In the genomic region with DNA sequence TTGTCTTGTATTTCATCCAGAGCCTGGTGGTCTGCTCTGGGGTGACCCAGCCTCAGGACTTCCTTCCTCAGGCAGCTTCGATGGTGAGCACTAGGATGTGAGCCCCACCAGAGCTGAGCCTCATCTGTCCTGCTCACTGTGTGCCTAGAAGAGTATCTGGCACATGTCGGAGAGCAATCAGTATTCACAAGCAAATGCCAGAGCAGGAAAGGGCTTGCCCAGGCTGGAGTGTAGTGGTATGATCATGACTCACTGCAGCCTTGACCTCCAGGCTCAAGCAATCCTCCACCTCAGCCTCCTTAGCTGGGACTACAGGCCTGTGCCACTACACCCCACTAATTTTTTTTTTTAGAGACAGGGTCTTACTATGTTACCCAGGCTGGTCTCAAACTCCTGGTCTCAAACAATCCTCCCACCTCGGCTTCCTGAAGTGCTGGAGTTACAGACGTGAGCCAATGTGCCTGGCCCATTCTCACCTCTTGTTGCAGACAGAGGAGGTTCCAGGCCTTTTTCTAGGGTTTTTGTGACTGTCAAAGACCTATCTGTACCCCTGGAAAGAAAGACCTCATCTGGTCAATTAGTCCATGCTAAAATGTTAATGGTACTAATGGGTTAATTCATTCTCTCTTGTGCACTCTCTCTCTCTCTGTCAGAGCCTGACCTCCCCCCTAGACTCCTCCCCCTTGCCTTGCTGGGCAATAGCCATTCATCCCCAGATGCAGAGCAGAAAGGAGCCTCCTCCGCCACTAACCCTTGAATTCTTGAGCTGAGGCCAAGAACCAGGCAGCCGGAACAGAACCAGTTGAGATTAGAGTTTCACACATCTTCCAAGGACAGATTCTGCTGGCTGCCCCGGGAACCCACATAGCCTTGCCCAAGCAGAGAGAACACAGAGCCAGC, we compare ENCODE assay signal across 9 cellular contexts.
DNase-seq lines count a peak whose midpoint lies in the region; ATAC-seq and TF ChIP-seq lines count a peak whose summit lies in the region.
"Had no signal": no experiment of that assay in that cellular context is flagged by ENCODE, and none has a peak within 500 bp of the region (broad histone marks: within the 10 kb centered on the region; RNA-seq: fewer than 3 reads in every experiment).

No MANE protein-coding gene starts in this region.

- H3K27ac ChIP-seq in mammary epithelial cell (ENCODE audit: insufficient read depth, low read depth, low read length), result peak overlapping the region; percentile 67
- H3K27ac ChIP-seq in thoracic aorta, result peak overlapping the region in 1 of 2 donors; percentile 39

- CTCF ChIA-PET in mammary epithelial cell (lab: Charles Lee; ENCODE audit: low non-redundant PET), result no interaction called here
- CTCF ChIA-PET in activated CD4-positive, alpha-beta memory T cell treated with anti-CD3 and anti-CD28 coated beads, Interleukin-2, amount 10 ng/mL, durations not matched to agents 7 days and 5 days (lab: Charles Lee), result no interaction called here

- POLR2A ChIA-PET in activated CD4-positive, alpha-beta memory T cell treated with anti-CD3 and anti-CD28 coated beads, Interleukin-2, amount 10 ng/mL, durations not matched to agents 7 days and 5 days (lab: Charles Lee), result no interaction called here

- intact Hi-C loops in mammary epithelial cell (cut with micrococcal nuclease), result loop anchor here (1.0 kb wide), 2 partner anchors 20 to 23 kb away; no protein-coding TSS in a partner anchor

- no peaks in the 10 kb centered on the region for H3K79me2 ChIP-seq in mammary epithelial cell (ENCODE audit: insufficient read depth, low read length)

- no peak overlapping the region for H3K27ac Mint-ChIP-seq in activated CD4-positive, alpha-beta memory T cell treated with anti-CD3 and anti-CD28 coated beads, Interleukin-2, amount 10 ng/mL, durations not matched to agents 7 days and 5 days

- DNase-seq in HT-29 (ENCODE audit: low spot score) (peak; percentile 25), mammary epithelial cell (peak; percentile 85), kidney epithelial cell (ENCODE audit: low read depth) (peak; percentile 95), thoracic aorta (ENCODE audit: low spot score) (peak; percentile 41), NCI-H1436 treated with DMSO at 0.1 percent for 48 hours (lab: John Stamatoyannopoulos, UW) (no peak), NCI-H1092 treated with DMSO at 0.1 percent for 48 hours (lab: John Stamatoyannopoulos, UW) (no peak)
- DNase-seq in activated CD4-positive, alpha-beta memory T cell treated with anti-CD3 and anti-CD28 coated beads, Interleukin-2, amount 10 ng/mL, durations not matched to agents 7 days and 5 days, result no peak
- DNase-seq: activated gamma-delta T cell treated with Interleukin-2 at 50 U/mL for 16 hours had no signal

- H3K4me1 ChIP-seq in mammary epithelial cell (ENCODE audit: insufficient read depth, low read length), result peaks cover 26% of the 10 kb centered on the region
- H3K4me1 ChIP-seq in thoracic aorta (ENCODE audit: control insufficient read depth in 1 of 2, low read depth in 2 of 2), result peaks cover 4 to 19% of the 10 kb centered on the region in 2 donors

- H3K4me3 ChIP-seq in mammary epithelial cell (replicated peaks in 1 of 3; ENCODE audit: insufficient read depth in 1 of 3, low read depth in 2 of 3, low read length in 3 of 3), result no peak overlapping the region
- no peak overlapping the region for H3K4me3 ChIP-seq in kidney epithelial cell (ENCODE audit: low read depth, low read length)
- no peak overlapping the region for H3K4me3 ChIP-seq in thoracic aorta

- no peaks in the 10 kb centered on the region for H3K36me3 Mint-ChIP-seq in activated CD4-positive, alpha-beta memory T cell treated with anti-CD3 and anti-CD28 coated beads, Interleukin-2, amount 10 ng/mL, durations not matched to agents 7 days and 5 days (ENCODE audit: low read depth)

- peak overlapping the region; percentile 69 for H2AFZ ChIP-seq in mammary epithelial cell (ENCODE audit: low read depth, low read length)

- H3K4me2 ChIP-seq in mammary epithelial cell (ENCODE audit: insufficient read depth, low read depth, low read length), result peak overlapping the region; percentile 35

- in situ Hi-C loops in mammary epithelial cell (cut with MboI; ENCODE audit: low sequenced_read_pairs in 2 of 2), result no loop called here

- H4K20me1 ChIP-seq in mammary epithelial cell (ENCODE audit: insufficient read depth, low read length), result no peaks in the 10 kb centered on the region

- no peaks in the 10 kb centered on the region for H3K4me1 Mint-ChIP-seq in activated CD4-positive, alpha-beta memory T cell treated with anti-CD3 and anti-CD28 coated beads, Interleukin-2, amount 10 ng/mL, durations not matched to agents 7 days and 5 days

- TF ChIP-seq CTCF in mammary epithelial cell (conservative IDR thresholded peaks at IDR 0.05 in 1 of 2, IDR thresholded peaks at IDR 0.05 in 1 of 2; ENCODE audit: extremely low read depth in 1 of 2, insufficient read depth in 1 of 2, low read depth in 1 of 2, low read length in 2 of 2), result no peak
- no peak for TF ChIP-seq CTCF in kidney epithelial cell (IDR thresholded peaks at IDR 0.05; ENCODE audit: insufficient read depth, low read length, poor library complexity, severe bottlenecking)
- TF ChIP-seq CTCF in thoracic aorta (IDR thresholded peaks at IDR 0.05), result no peak

- ATAC-seq in thoracic aorta (ENCODE audit: insufficient number of reproducible peaks, low FRiP score, low read depth) (peak; percentile 68), HG03108 (IDR thresholded peaks at IDR 0.05; ENCODE audit: unreplicated experiment) (no peak)

- no peaks in the 10 kb centered on the region for H3K27me3 Mint-ChIP-seq in activated CD4-positive, alpha-beta memory T cell treated with anti-CD3 and anti-CD28 coated beads, Interleukin-2, amount 10 ng/mL, durations not matched to agents 7 days and 5 days

- BruUV-seq in mammary epithelial cell (replicated peaks; lab: Mats Ljungman, UMichigan), result no TSS peak

- H3K4me3 Mint-ChIP-seq in activated CD4-positive, alpha-beta memory T cell treated with anti-CD3 and anti-CD28 coated beads, Interleukin-2, amount 10 ng/mL, durations not matched to agents 7 days and 5 days, result no peak overlapping the region

- dilution Hi-C loops in mammary epithelial cell (cut with HindIII; ENCODE audit: low sequenced_read_pairs), result no loop called here

- 2% methylated on average over 5 of the region's 7 CpGs for WGBS in mammary epithelial cell (ENCODE audit: low coverage, missing lambda C conversion rate)

- H3K36me3 ChIP-seq in mammary epithelial cell (ENCODE audit: insufficient read depth, low read length) (no peaks in the 10 kb centered on the region), kidney epithelial cell (ENCODE audit: control insufficient read depth, insufficient read depth, low read length) (no peaks in the 10 kb centered on the region), thoracic aorta (no peaks in the 10 kb centered on the region)

- H3K9me3 ChIP-seq in mammary epithelial cell (replicated peaks; ENCODE audit: insufficient read depth, low read length), result no peaks in the 10 kb centered on the region
- no peaks in the 10 kb centered on the region for H3K9me3 ChIP-seq in thoracic aorta

- H3K9me3 Mint-ChIP-seq in activated CD4-positive, alpha-beta memory T cell treated with anti-CD3 and anti-CD28 coated beads, Interleukin-2, amount 10 ng/mL, durations not matched to agents 7 days and 5 days, result no peaks in the 10 kb centered on the region

- H3K9ac ChIP-seq in mammary epithelial cell (ENCODE audit: insufficient read depth, low read length), result no peak overlapping the region

- no peaks in the 10 kb centered on the region for H3K27me3 ChIP-seq in mammary epithelial cell (ENCODE audit: insufficient read depth, low read length)
- no peaks in the 10 kb centered on the region for H3K27me3 ChIP-seq in kidney epithelial cell (ENCODE audit: control insufficient read depth, insufficient read depth, low read length)
- no peaks in the 10 kb centered on the region for H3K27me3 ChIP-seq in thoracic aorta (replicated peaks; ENCODE audit: insufficient read depth)

Comparison
In these comparisons a context has a peak if more than half of its experiments do, and no peak if none do; other contexts are left out.
1. DNase-seq: peak in HT-29 (single experiment), mammary epithelial cell (single experiment), kidney epithelial cell (single experiment) and thoracic aorta (single experiment); none in NCI-H1436 treated with DMSO at 0.1 percent for 48 hours (single experiment), activated CD4-positive, alpha-beta memory T cell treated with anti-CD3 and anti-CD28 coated beads, Interleukin-2, amount 10 ng/mL, durations not matched to agents 7 days and 5 days (single experiment) and NCI-H1092 treated with DMSO at 0.1 percent for 48 hours (single experiment).